Comparison of ENCODE assay signal across 15 cellular contexts in the genomic region with DNA sequence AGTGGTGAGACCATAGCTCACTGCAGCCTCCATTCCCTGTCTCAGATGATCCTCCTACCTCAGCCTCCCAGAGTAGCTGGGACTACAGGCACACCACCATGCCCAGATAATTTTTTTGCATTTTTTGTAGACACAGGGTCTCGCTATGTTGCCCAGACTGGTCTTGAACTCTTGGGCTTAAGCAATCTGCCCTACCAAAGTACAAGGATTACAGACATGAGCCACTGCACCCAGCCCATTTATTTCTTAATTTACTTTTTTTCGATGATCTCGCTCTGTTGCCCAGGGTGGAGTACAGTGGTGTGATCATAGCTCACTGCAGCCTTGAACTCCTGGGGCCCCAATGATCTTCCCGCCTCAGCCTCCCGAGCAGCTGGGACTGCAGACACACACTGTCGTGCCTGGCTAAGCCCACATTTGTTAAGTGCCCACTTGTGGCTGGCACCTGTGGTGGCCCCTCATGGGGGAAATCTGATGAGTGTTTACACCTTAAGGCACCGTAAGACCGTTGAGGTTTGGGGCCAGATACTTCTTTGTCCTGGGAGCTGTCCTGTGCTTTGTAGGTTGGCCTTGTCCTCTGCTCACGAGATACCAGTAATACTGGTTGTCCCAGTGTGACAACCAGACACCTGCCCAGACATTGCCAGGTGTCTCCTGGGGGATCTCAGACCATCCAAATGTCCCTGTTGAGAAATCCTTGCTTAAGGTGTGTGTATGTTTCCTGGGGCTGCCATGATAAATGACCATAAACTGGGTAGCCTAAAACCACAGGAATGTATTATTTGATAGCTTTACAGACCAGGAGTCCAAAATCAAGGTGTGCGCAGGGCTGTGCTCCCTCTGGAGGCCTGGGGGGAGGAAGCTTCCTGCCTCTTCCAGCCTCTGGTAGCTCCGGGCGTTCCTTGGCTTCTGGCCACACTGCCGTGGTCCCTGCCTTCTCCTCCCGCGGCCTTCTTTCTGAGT.
DNase-seq lines count a peak whose midpoint lies in the region; ATAC-seq and TF ChIP-seq lines count a peak whose summit lies in the region.
"Had no signal": no experiment of that assay in that cellular context is flagged by ENCODE, and none has a peak within 500 bp of the region (broad histone marks: within the 10 kb centered on the region; RNA-seq: fewer than 3 reads in every experiment).

No MANE protein-coding gene starts in this region.

- TF ChIP-seq CTCF in heart left ventricle (IDR thresholded peaks at IDR 0.05): no peak
- TF ChIP-seq CTCF in PC-3 (conservative IDR thresholded peaks at IDR 0.05; ENCODE audit: low read depth, low read length): peak; percentile 31; the same call in 1 of the 2 replicates
- no peak for TF ChIP-seq CTCF in hepatocyte (IDR thresholded peaks at IDR 0.05; ENCODE audit: poor library complexity)
- no peak for TF ChIP-seq CTCF in vagina (IDR thresholded peaks at IDR 0.05)
- no peak for TF ChIP-seq CTCF in A673 (conservative IDR thresholded peaks at IDR 0.05; ENCODE audit: low read depth, low read length)

- no peaks in the 10 kb centered on the region for H3K36me3 ChIP-seq in heart left ventricle
- H3K36me3 ChIP-seq in PC-3 (ENCODE audit: low read depth, low read length): no peaks in the 10 kb centered on the region
- no peaks in the 10 kb centered on the region for H3K36me3 ChIP-seq in hepatocyte (replicated peaks; ENCODE audit: insufficient read depth, low read depth)
- no peaks in the 10 kb centered on the region for H3K36me3 ChIP-seq in vagina
- no peaks in the 10 kb centered on the region for H3K36me3 ChIP-seq in A673 (ENCODE audit: insufficient read depth, low read length, poor library complexity, severe bottlenecking)

- H3K9me3 ChIP-seq in right cardiac atrium (ENCODE audit: control insufficient read depth, low read length) (no peaks in the 10 kb centered on the region), heart left ventricle (no peaks in the 10 kb centered on the region), PC-3 (ENCODE audit: low read length) (no peaks in the 10 kb centered on the region), hepatocyte (ENCODE audit: low read depth) (no peaks in the 10 kb centered on the region), vagina (no peaks in the 10 kb centered on the region), A673 (ENCODE audit: low read depth, low read length, poor library complexity, severe bottlenecking) (no peaks in the 10 kb centered on the region)

- TF ChIP-seq POLR2A in heart left ventricle (IDR thresholded peaks at IDR 0.05): no peak
- TF ChIP-seq POLR2A in vagina (IDR thresholded peaks at IDR 0.05): no peak

- DNase-seq in right cardiac atrium (peak in 1 of 3 donors; percentile 75), heart left ventricle (no peak), PC-3 (peak; percentile 80), hepatocyte (ENCODE audit: low spot score) (peak; percentile 30), vagina (ENCODE audit: extremely low spot score in 2 of 2) (no peak), A673 (ENCODE audit: low spot score) (no peak), CD1c-positive myeloid dendritic cell (ENCODE audit: extremely low spot score) (no peak)
- no peak for DNase-seq in stimulated activated naive CD8-positive, alpha-beta T cell treated with anti-CD3 and anti-CD28 coated beads, Interleukin-15, amount 100 ng/mL, for 72 hours
- DNase-seq: activated CD4-positive, alpha-beta T cell treated with anti-CD3 and anti-CD28 coated beads for 1 hour; stimulated activated CD4-positive, alpha-beta T cell treated with anti-CD3 and anti-CD28 coated beads, Interleukin-2, amount 100 ng/mL, for 48 hours had no signal

- H3K9ac ChIP-seq in PC-3 (ENCODE audit: low read length): no peak overlapping the region

- H3K27ac ChIP-seq in right cardiac atrium (ENCODE audit: low read length) (no peak overlapping the region), heart left ventricle (no peak overlapping the region), PC-3 (ENCODE audit: low read length) (no peak overlapping the region), hepatocyte (peak overlapping the region; percentile 43), vagina (peak overlapping the region; percentile 66), A673 (ENCODE audit: low read depth, low read length, poor library complexity, severe bottlenecking) (no peak overlapping the region)

- H3K79me2 ChIP-seq in PC-3 (ENCODE audit: low read length) (no peaks in the 10 kb centered on the region), hepatocyte (peaks cover 20% of the 10 kb centered on the region)

- peaks cover 14% of the 10 kb centered on the region for H3K4me1 Mint-ChIP-seq in stimulated activated naive CD8-positive, alpha-beta T cell treated with anti-CD3 and anti-CD28 coated beads, Interleukin-15, amount 100 ng/mL, for 72 hours
- H3K4me1 Mint-ChIP-seq: activated T-helper 17 cell treated with anti-CD3 and anti-CD28 coated beads, Interleukin-2, amount 50 U/mL, for 72 hours; B cell; central memory CD8-positive, alpha-beta T cell had no signal

- H3K4me2 ChIP-seq in PC-3 (ENCODE audit: low read length): peak overlapping the region; percentile 55
- peak overlapping the region; percentile 45 for H3K4me2 ChIP-seq in hepatocyte

- no peaks in the 10 kb centered on the region for H3K9me3 Mint-ChIP-seq in stimulated activated naive CD8-positive, alpha-beta T cell treated with anti-CD3 and anti-CD28 coated beads, Interleukin-15, amount 100 ng/mL, for 72 hours
- H3K9me3 Mint-ChIP-seq: activated T-helper 17 cell treated with anti-CD3 and anti-CD28 coated beads, Interleukin-2, amount 50 U/mL, for 72 hours; central memory CD8-positive, alpha-beta T cell; stimulated activated naive CD8-positive, alpha-beta T cell treated with anti-CD3 and anti-CD28 coated beads, Interleukin-15, Interleukin-2, amounts not matched to agents 100 ng/mL and 50 ng/mL, for 24 hours had no signal

- peaks cover 15% of the 10 kb centered on the region for H3K27me3 Mint-ChIP-seq in stimulated activated naive CD8-positive, alpha-beta T cell treated with anti-CD3 and anti-CD28 coated beads, Interleukin-15, amount 100 ng/mL, for 72 hours

- H2AFZ ChIP-seq in PC-3 (ENCODE audit: low read length) (no peak overlapping the region), hepatocyte (no peak overlapping the region)

- H3K27ac Mint-ChIP-seq in stimulated activated naive CD8-positive, alpha-beta T cell treated with anti-CD3 and anti-CD28 coated beads, Interleukin-15, amount 100 ng/mL, for 72 hours: peak overlapping the region in 1 of 2 donors; percentile 79
- H3K27ac Mint-ChIP-seq: activated T-helper 17 cell treated with anti-CD3 and anti-CD28 coated beads, Interleukin-2, amount 50 U/mL, for 72 hours; B cell; stimulated activated naive CD8-positive, alpha-beta T cell treated with anti-CD3 and anti-CD28 coated beads, Interleukin-15, Interleukin-2, amounts not matched to agents 100 ng/mL and 50 ng/mL, for 24 hours had no signal

- no peaks in the 10 kb centered on the region for H3F3A ChIP-seq in PC-3 (ENCODE audit: low read length, unreplicated experiment)

- WGBS in right cardiac atrium: 62% methylated on average over 15 of the region's 15 CpGs
- WGBS in heart left ventricle, 4 donors: 66 to 77% (median 71%) methylated on average over 15 of the region's 15 CpGs
- 69% methylated on average over 15 of the region's 15 CpGs for WGBS in hepatocyte (ENCODE audit: low lambda C conversion rate, missing lambda C conversion rate)

- POLR2A ChIA-PET in PC-3 (lab: Charles Lee; ENCODE audit: unreplicated experiment): no interaction called here
- POLR2A ChIA-PET in A673 (lab: Charles Lee; ENCODE audit: low non-redundant PET): no interaction called here

- no peaks in the 10 kb centered on the region for H4K20me1 ChIP-seq in PC-3 (ENCODE audit: low read length)
- no peaks in the 10 kb centered on the region for H4K20me1 ChIP-seq in hepatocyte (ENCODE audit: insufficient read depth, poor library complexity, severe bottlenecking)

- CTCF ChIA-PET in PC-3 (lab: Charles Lee): interaction anchor here (0.6 kb wide), 1 partner anchor 180 kb away, joined by 3 read pairs; no protein-coding TSS in a partner anchor
- CTCF ChIA-PET in A673 (lab: Charles Lee): no interaction called here

- intact Hi-C loops in right cardiac atrium (cut with DNase I): no loop called here
- intact Hi-C loops in heart left ventricle (cut with DNase I): no loop called here
- intact Hi-C loops in PC-3 (cut with micrococcal nuclease): no loop called here
- intact Hi-C loops in vagina (cut with DNase I): no loop called here
- intact Hi-C loops in A673 (cut with micrococcal nuclease; ENCODE audit: unreplicated experiment): no loop called here

- no peaks in the 10 kb centered on the region for H3K27me3 ChIP-seq in right cardiac atrium (ENCODE audit: control insufficient read depth, insufficient read depth)
- no peaks in the 10 kb centered on the region for H3K27me3 ChIP-seq in heart left ventricle
- no peaks in the 10 kb centered on the region for H3K27me3 ChIP-seq in PC-3 (ENCODE audit: low read length)
- H3K27me3 ChIP-seq in hepatocyte: no peaks in the 10 kb centered on the region
- H3K27me3 ChIP-seq in vagina: no peaks in the 10 kb centered on the region
- no peaks in the 10 kb centered on the region for H3K27me3 ChIP-seq in A673 (replicated peaks; ENCODE audit: insufficient read depth, low read depth, low read length, poor library complexity)

- BruUV-seq in PC-3 (replicated peaks; lab: Mats Ljungman, UMichigan) (no TSS peak), A673 (replicated peaks; lab: Mats Ljungman, UMichigan) (no TSS peak)

- H3K4me3 ChIP-seq in right cardiac atrium (ENCODE audit: low read length): no peak overlapping the region
- H3K4me3 ChIP-seq in heart left ventricle: no peak overlapping the region
- H3K4me3 ChIP-seq in PC-3 (ENCODE audit: low read length): no peak overlapping the region
- no peak overlapping the region for H3K4me3 ChIP-seq in hepatocyte
- no peak overlapping the region for H3K4me3 ChIP-seq in vagina
- H3K4me3 ChIP-seq in A673 (ENCODE audit: low read depth, low read length, poor library complexity, severe bottlenecking): no peak overlapping the region

- H3K9me2 ChIP-seq in PC-3 (replicated peaks; ENCODE audit: low read length) (no peaks in the 10 kb centered on the region), hepatocyte (replicated peaks; ENCODE audit: insufficient read depth) (no peaks in the 10 kb centered on the region)

- H3K4me3 Mint-ChIP-seq in stimulated activated naive CD8-positive, alpha-beta T cell treated with anti-CD3 and anti-CD28 coated beads, Interleukin-15, amount 100 ng/mL, for 72 hours: no peak overlapping the region
- H3K4me3 Mint-ChIP-seq: activated T-helper 17 cell treated with anti-CD3 and anti-CD28 coated beads, Interleukin-2, amount 50 U/mL, for 72 hours; B cell; central memory CD8-positive, alpha-beta T cell; stimulated activated naive CD8-positive, alpha-beta T cell treated with anti-CD3 and anti-CD28 coated beads, Interleukin-15, Interleukin-2, amounts not matched to agents 100 ng/mL and 50 ng/mL, for 24 hours had no signal

- ATAC-seq in right cardiac atrium (peak; percentile 20 to 26), heart left ventricle (no peak), PC-3 (peak; percentile 88)
- ATAC-seq in stimulated activated naive CD8-positive, alpha-beta T cell treated with anti-CD3 and anti-CD28 coated beads, Interleukin-15, amount 100 ng/mL, for 72 hours: no peak
- ATAC-seq: activated T-helper 17 cell treated with anti-CD3 and anti-CD28 coated beads, Interleukin-2, amount 50 U/mL, for 72 hours; Right ventricle myocardium inferior had no signal

- H3K4me1 ChIP-seq in right cardiac atrium (ENCODE audit: control insufficient read depth, insufficient read depth, low read length): peaks cover 12% of the 10 kb centered on the region
- H3K4me1 ChIP-seq in heart left ventricle: peaks cover 0 to 17% (median 0%) of the 10 kb centered on the region in 12 donors
- H3K4me1 ChIP-seq in PC-3 (ENCODE audit: insufficient read depth, low read length): peaks cover 13% of the 10 kb centered on the region
- H3K4me1 ChIP-seq in hepatocyte (ENCODE audit: insufficient read depth): peaks cover 47% of the 10 kb centered on the region
- H3K4me1 ChIP-seq in vagina: peaks cover 64% of the 10 kb centered on the region
- no peaks in the 10 kb centered on the region for H3K4me1 ChIP-seq in A673 (ENCODE audit: insufficient read depth, low read length, poor library complexity, severe bottlenecking)

Comparison
In these comparisons a context has a peak if more than half of its experiments do, and no peak if none do; other contexts are left out.
1. ATAC-seq: peak in right cardiac atrium (2 of 2) and PC-3 (single experiment); none in heart left ventricle (0 of 4) and stimulated activated naive CD8-positive, alpha-beta T cell treated with anti-CD3 and anti-CD28 coated beads, Interleukin-15, amount 100 ng/mL, for 72 hours (single experiment).
2. DNase-seq: peak in PC-3 (single experiment) and hepatocyte (single experiment); none in heart left ventricle (0 of 5), vagina (0 of 2), stimulated activated naive CD8-positive, alpha-beta T cell treated with anti-CD3 and anti-CD28 coated beads, Interleukin-15, amount 100 ng/mL, for 72 hours (0 of 2), A673 (single experiment) and CD1c-positive myeloid dendritic cell (single experiment).
3. H3K27ac ChIP-seq: peak in hepatocyte (single experiment) and vagina (single experiment); none in right cardiac atrium (single experiment), heart left ventricle (0 of 12), PC-3 (single experiment) and A673 (single experiment).